In genomic region chr1:188295157-188295556, GRCh38 we compare ENCODE assay signal across 13 cellular contexts.
"Had no signal": no experiment of that assay in that cellular context is flagged by ENCODE, and none has a peak within 500 bp of the region (broad histone marks: within the 10 kb centered on the region; RNA-seq: fewer than 3 reads in every experiment).

No MANE protein-coding gene starts in this region.

- ATAC-seq: left lung; right lobe of liver; stimulated activated naive CD8-positive, alpha-beta T cell treated with anti-CD3 and anti-CD28 coated beads, Interleukin-15, amount 100 ng/mL, for 72 hours; T-helper 17 cell had no signal

- DNase-seq: activated CD4-positive, alpha-beta T cell treated with anti-CD3 and anti-CD28 coated beads for 1 hour; activated CD4-positive, alpha-beta T cell treated with anti-CD3 and anti-CD28 coated beads, Interleukin-2, amount 50 U/mL, for 4 hours; activated gamma-delta T cell; cerebellar nuclear complex; effector CD8-positive, alpha-beta T cell; esophagus squamous epithelium; left lung; right lobe of liver; stimulated activated CD4-positive, alpha-beta T cell treated with anti-CD3 and anti-CD28 coated beads, Interleukin-4, amount 100 ng/mL, for 1 hour; stimulated activated naive CD8-positive, alpha-beta T cell treated with anti-CD3 and anti-CD28 coated beads, Interleukin-15, amount 100 ng/mL, for 72 hours; T-helper 17 cell; upper lobe of left lung; WERI-Rb-1 had no signal
